ENCODE assay signal across 14 cellular contexts in the genomic region with DNA sequence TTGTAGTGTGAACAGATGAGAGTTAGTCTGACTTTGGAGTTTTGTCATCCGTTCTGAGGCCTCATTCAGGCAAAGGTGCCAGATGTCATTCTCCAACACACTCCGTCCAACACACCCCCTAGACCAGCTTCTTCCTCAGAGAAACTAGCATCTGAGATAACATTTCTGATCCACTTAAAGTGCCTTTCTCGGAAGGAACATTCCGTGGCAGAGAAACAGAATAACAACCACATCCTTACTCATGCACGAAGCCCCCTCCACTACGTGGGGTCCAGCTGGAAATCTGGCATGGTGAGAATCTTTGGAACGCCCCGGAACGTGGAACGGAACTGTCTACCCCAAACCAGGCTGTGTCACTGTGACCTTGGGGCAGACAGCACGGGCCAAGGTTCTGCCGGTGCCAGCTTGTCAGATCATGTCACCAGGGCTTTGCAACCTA. TPM values are rescaled to one million over a fixed set of nuclear protein-coding genes. Genes with fewer than 3 reads are reported as not detected.
DNase-seq lines count a peak whose midpoint lies in the region; ATAC-seq and TF ChIP-seq lines count a peak whose summit lies in the region.
"Had no signal": no experiment of that assay in that cellular context is flagged by ENCODE, and none has a peak within 500 bp of the region (broad histone marks: within the 10 kb centered on the region; RNA-seq: fewer than 3 reads in every experiment).

No MANE protein-coding gene starts in this region.

- H3K9me3 ChIP-seq in KOPT-K1 (ENCODE audit: insufficient read depth, low read length, poor library complexity, severe bottlenecking) (peaks cover 3% of the 10 kb centered on the region), heart left ventricle (peaks cover 0 to 2% (median 0%) of the 10 kb centered on the region in 12 donors)
- H3K9me3 ChIP-seq: Caco-2 had no signal

- TF ChIP-seq POLR2A in heart left ventricle (IDR thresholded peaks at IDR 0.05): no peak

- no peaks in the 10 kb centered on the region for H3K27me3 ChIP-seq in heart left ventricle

- no peak for TF ChIP-seq CTCF in heart left ventricle (IDR thresholded peaks at IDR 0.05)
- no peak for TF ChIP-seq CTCF in Calu3 (IDR thresholded peaks at IDR 0.05; ENCODE audit: unreplicated experiment)

- peaks cover 45 to 78% of the 10 kb centered on the region in 2 donors for H3K4me1 Mint-ChIP-seq in stimulated activated naive B cell treated with anti-CD40 and anti-IgM and Interleukin-4, amounts not matched to agents 10 μg/mL and 1 μg/mL and 100 μg/mL, for 72 hours
- H3K4me1 Mint-ChIP-seq in Calu3 (ENCODE audit: low read depth, unreplicated experiment): no peaks in the 10 kb centered on the region

- 26 to 46% (median 35%) methylated on average over 12 of the region's 12 CpGs for WGBS in heart left ventricle, 4 donors

- peak overlapping the region; percentile 66 to 69 for H3K4me3 Mint-ChIP-seq in stimulated activated naive B cell treated with anti-CD40 and anti-IgM and Interleukin-4, amounts not matched to agents 10 μg/mL and 1 μg/mL and 100 μg/mL, for 72 hours
- H3K4me3 Mint-ChIP-seq in Calu3 (ENCODE audit: low read depth, unreplicated experiment): no peak overlapping the region
- H3K4me3 Mint-ChIP-seq: activated T-helper 1 cell treated with anti-CD3 and anti-CD28 coated beads, Interleukin-12 subunit alpha, Interleukin-12 subunit beta, Interleukin-2, Interleukin-4 antibody, amounts not matched to agents 30 ng/mL and 10 ng/mL and 1 ng/mL, durations not matched to agents 14 hours and 24 hours and 36 hours had no signal

- peak; percentile 38 to 52 (median 42) for ATAC-seq in heart left ventricle
- peak; percentile 64 to 69 for ATAC-seq in stimulated activated naive B cell treated with anti-CD40 and anti-IgM and Interleukin-4, amounts not matched to agents 10 μg/mL and 1 μg/mL and 100 μg/mL, for 72 hours (replicated peaks)
- no peak for ATAC-seq in GM21360 (IDR thresholded peaks at IDR 0.05; ENCODE audit: unreplicated experiment)

- H3K36me3 Mint-ChIP-seq in stimulated activated naive B cell treated with anti-CD40 and anti-IgM and Interleukin-4, amounts not matched to agents 10 μg/mL and 1 μg/mL and 100 μg/mL, for 72 hours: peaks cover 0 to 8% of the 10 kb centered on the region in 2 donors
- no peaks in the 10 kb centered on the region for H3K36me3 Mint-ChIP-seq in Calu3 (ENCODE audit: insufficient read depth, unreplicated experiment)

- H3K36me3 ChIP-seq in KOPT-K1 (ENCODE audit: insufficient read depth, low read length): no peaks in the 10 kb centered on the region
- H3K36me3 ChIP-seq in heart left ventricle: no peaks in the 10 kb centered on the region

- H3K27me3 Mint-ChIP-seq in stimulated activated naive B cell treated with anti-CD40 and anti-IgM and Interleukin-4, amounts not matched to agents 10 μg/mL and 1 μg/mL and 100 μg/mL, for 72 hours: no peaks in the 10 kb centered on the region
- H3K27me3 Mint-ChIP-seq in Calu3 (ENCODE audit: unreplicated experiment): no peaks in the 10 kb centered on the region

- H3K27ac Mint-ChIP-seq in stimulated activated naive B cell treated with anti-CD40 and anti-IgM and Interleukin-4, amounts not matched to agents 10 μg/mL and 1 μg/mL and 100 μg/mL, for 72 hours: peak overlapping the region; percentile 87
- H3K27ac Mint-ChIP-seq in Calu3 (ENCODE audit: unreplicated experiment): no peak overlapping the region
- H3K27ac Mint-ChIP-seq: activated T-helper 1 cell treated with anti-CD3 and anti-CD28 coated beads, Interleukin-12 subunit alpha, Interleukin-12 subunit beta, Interleukin-2, Interleukin-4 antibody, amounts not matched to agents 30 ng/mL and 10 ng/mL and 1 ng/mL, durations not matched to agents 14 hours and 24 hours and 36 hours had no signal

- CTCF ChIA-PET in Calu3 (lab: Charles Lee): interaction anchor here (1.2 kb wide), 1 partner anchor 19 kb away, joined by 3 read pairs; no protein-coding TSS in a partner anchor

- H3K4me1 ChIP-seq in heart left ventricle: peaks cover 0 to 21% (median 10%) of the 10 kb centered on the region in 12 donors
- H3K4me1 ChIP-seq: Caco-2 had no signal

- DNase-seq in EL (peak; percentile 12), heart left ventricle (peak in 1 of 5 donors; percentile 37), Calu3 (no peak), NCI-H82 treated with DMSO at 0.1 percent for 48 hours (lab: John Stamatoyannopoulos, UW; ENCODE audit: unreplicated experiment) (no peak)
- DNase-seq in stimulated activated naive B cell treated with anti-CD40 and anti-IgM and Interleukin-4, amounts not matched to agents 10 μg/mL and 1 μg/mL and 100 μg/mL, for 72 hours: no peak
- DNase-seq: Caco-2, caudate nucleus, NCI-H1105 treated with DMSO at 0.1 percent for 48 hours, NCI-H748 treated with DMSO at 0.1 percent for 48 hours, SW 1271 had no signal

- H3K4me3 ChIP-seq in heart left ventricle: no peak overlapping the region

- BruUV-seq in Calu3 (replicated peaks; lab: Mats Ljungman, UMichigan): no TSS peak

- intact Hi-C loops in heart left ventricle (cut with DNase I) (no loop called here), Calu3 (cut with micrococcal nuclease; ENCODE audit: unreplicated experiment) (no loop called here)

- no peaks in the 10 kb centered on the region for H3K9me3 Mint-ChIP-seq in stimulated activated naive B cell treated with anti-CD40 and anti-IgM and Interleukin-4, amounts not matched to agents 10 μg/mL and 1 μg/mL and 100 μg/mL, for 72 hours
- H3K9me3 Mint-ChIP-seq in Calu3 (ENCODE audit: low read depth, unreplicated experiment): peaks cover 3% of the 10 kb centered on the region

- H3K27ac ChIP-seq in KOPT-K1 (ENCODE audit: low read depth, low read length, poor library complexity, severe bottlenecking): peak overlapping the region; percentile 77
- peak overlapping the region in 5 of 12 donors; percentile 30 to 64 (median 43) for H3K27ac ChIP-seq in heart left ventricle
- H3K27ac ChIP-seq: epithelial cell of prostate had no signal

RNA-seq across cellular contexts. Expression of a gene that starts 17.0 kb away (rescaled TPM):
- total RNA-seq in heart left ventricle (10 to 100 TPM; 11.4 to 22.1 (median 14.3) TPM), Calu3 (2022) (21.0 and 25.5 TPM in 2 replicates)
- polyA plus RNA-seq in heart left ventricle: 10 to 100 TPM in 1 of 2 donors, 1 to 10 TPM in 1; 4.0 to 14.4 TPM
